Comparison of ENCODE assay signal across 1 cellular context in genomic region chr17:73092518-73093135, GRCh38.
TF ChIP-seq lines count a peak whose summit lies in the region.

TSS of gene SLC39A11 (minus strand) at chr17:73092688. CDS start at chr17:73088764, 3,924 bp downstream.

TF ChIP-seq in HepG2, 621 proteins besides CTCF, POLR2A, EP300 and RAD21 (continued from another document):
- TF ChIP-seq ZNF609 (CRISPR knock-in tag; IDR thresholded peaks at IDR 0.05; ENCODE audit: borderline replicate concordance) (peak; percentile 76; the same call in 1 of the 2 replicates), DMTF1 (CRISPR knock-in tag; IDR thresholded peaks at IDR 0.05) (no peak), PRDM15 (CRISPR knock-in tag; IDR thresholded peaks at IDR 0.05) (no peak), ZBTB34 (CRISPR knock-in tag; IDR thresholded peaks at IDR 0.05) (no peak), PAWR (CRISPR knock-in tag; IDR thresholded peaks at IDR 0.05; ENCODE audit: borderline replicate concordance) (peak; percentile 56; the same call in 1 of the 2 replicates), NFKB2 (CRISPR knock-in tag; IDR thresholded peaks at IDR 0.05; ENCODE audit: borderline replicate concordance) (peak; percentile 41; the same call in 1 of the 2 replicates), POGK (CRISPR knock-in tag; conservative IDR thresholded peaks at IDR 0.05) (peak; percentile 95), ZNF552 (CRISPR knock-in tag; IDR thresholded peaks at IDR 0.05; ENCODE audit: borderline replicate concordance) (peak; percentile 93)
